13 cellular contexts compared by ENCODE assay signal in genomic region chr2:217650229-217650628, GRCh38.
DNase-seq lines count a peak whose midpoint lies in the region; ATAC-seq, FAIRE-seq and TF ChIP-seq lines count a peak whose summit lies in the region.
"Had no signal": no experiment of that assay in that cellular context is flagged by ENCODE, and none has a peak within 500 bp of the region (broad histone marks: within the 10 kb centered on the region; RNA-seq: fewer than 3 reads in every experiment).

No MANE protein-coding gene starts in this region.

- ATAC-seq in esophagus mucosa = peak; percentile 41
- no peak for ATAC-seq in GM21526 (IDR thresholded peaks at IDR 0.05; ENCODE audit: low FRiP score, unreplicated experiment)
- ATAC-seq in HG03439 (IDR thresholded peaks at IDR 0.05; ENCODE audit: unreplicated experiment) = no peak

- H3K27me3 ChIP-seq in neural progenitor cell = no peaks in the 10 kb centered on the region

- H3K27ac Mint-ChIP-seq in neural progenitor cell (peak overlapping the region; percentile 59), mesothelial cell of epicardium (no peak overlapping the region)
- H3K27ac Mint-ChIP-seq: activated B cell treated with CpG ODN at 0.5 μM for 24 hours, B cell had no signal

- H4K20me1 ChIP-seq in neural progenitor cell (ENCODE audit: low read depth) = no peaks in the 10 kb centered on the region

- H3F3A ChIP-seq in neural progenitor cell (ENCODE audit: low read depth) = no peaks in the 10 kb centered on the region

- H3K4me1 Mint-ChIP-seq in neural progenitor cell (peaks cover 10% of the 10 kb centered on the region), mesothelial cell of epicardium (peaks cover 15% of the 10 kb centered on the region)
- H3K4me1 Mint-ChIP-seq: activated B cell treated with CpG ODN at 0.5 μM for 24 hours, B cell had no signal

- H3K4me2 ChIP-seq in neural progenitor cell = no peak overlapping the region

- H3K36me3 Mint-ChIP-seq in neural progenitor cell (no peaks in the 10 kb centered on the region), mesothelial cell of epicardium (no peaks in the 10 kb centered on the region)
- H3K36me3 Mint-ChIP-seq: activated naive CD8-positive, alpha-beta T cell treated with anti-CD3 and anti-CD28 coated beads for 36 hours had no signal

- H3K4me3 Mint-ChIP-seq in neural progenitor cell = no peak overlapping the region
- H3K4me3 Mint-ChIP-seq in mesothelial cell of epicardium = no peak overlapping the region
- H3K4me3 Mint-ChIP-seq: activated B cell treated with CpG ODN at 0.5 μM for 24 hours; activated naive CD8-positive, alpha-beta T cell treated with anti-CD3 and anti-CD28 coated beads for 36 hours; B cell had no signal

- no peaks in the 10 kb centered on the region for H3K36me3 ChIP-seq in neural progenitor cell
- H3K36me3 ChIP-seq: HAP-1 had no signal

- DNase-seq in DMS 273 treated with DMSO at 0.1 percent for 48 hours (lab: John Stamatoyannopoulos, UW) = peak; percentile 41
- no peak for DNase-seq in HTR-8/SVneo (ENCODE audit: insufficient read length, low spot score)
- DNase-seq in neural progenitor cell (ENCODE audit: low spot score) = no peak
- DNase-seq in RPMI8226 = no peak
- no peak for DNase-seq in mesothelial cell of epicardium (ENCODE audit: low spot score in 2 of 2, unreplicated experiment in 2 of 2)
- DNase-seq: activated B cell treated with CpG ODN at 0.5 μM for 24 hours, cerebellar nuclear complex had no signal

- H2AFZ ChIP-seq in neural progenitor cell (replicated peaks) = no peak overlapping the region

- TF ChIP-seq CTCF in neural progenitor cell (IDR thresholded peaks at IDR 0.05) (no peak), mesothelial cell of epicardium (IDR thresholded peaks at IDR 0.05; ENCODE audit: unreplicated experiment) (no peak)

- no peak overlapping the region for H3K27ac ChIP-seq in neural progenitor cell

- H3K4me1 ChIP-seq in neural progenitor cell = peaks cover 17% of the 10 kb centered on the region

- no peaks in the 10 kb centered on the region for H3K9me3 Mint-ChIP-seq in neural progenitor cell
- no peaks in the 10 kb centered on the region for H3K9me3 Mint-ChIP-seq in mesothelial cell of epicardium
- H3K9me3 Mint-ChIP-seq: activated B cell treated with CpG ODN at 0.5 μM for 24 hours; activated naive CD8-positive, alpha-beta T cell treated with anti-CD3 and anti-CD28 coated beads for 36 hours had no signal

- no peaks in the 10 kb centered on the region for H3K27me3 Mint-ChIP-seq in neural progenitor cell (ENCODE audit: insufficient read depth, low read depth)
- H3K27me3 Mint-ChIP-seq in mesothelial cell of epicardium (ENCODE audit: low read depth) = no peaks in the 10 kb centered on the region
- H3K27me3 Mint-ChIP-seq: activated B cell treated with CpG ODN at 0.5 μM for 24 hours had no signal

- no peaks in the 10 kb centered on the region for H3K9me3 ChIP-seq in neural progenitor cell (ENCODE audit: low read depth)
- H3K9me3 ChIP-seq: HAP-1 had no signal

- H3K9ac ChIP-seq in neural progenitor cell = no peak overlapping the region

- no peaks in the 10 kb centered on the region for H3K79me2 ChIP-seq in neural progenitor cell (ENCODE audit: low read depth)

- no peak overlapping the region for H3K4me3 ChIP-seq in neural progenitor cell
- H3K4me3 ChIP-seq: HAP-1 had no signal

- FAIRE-seq in HTR-8/SVneo (lab: Jason Lieb, UNC) = peak; percentile 68
